Comparison of ENCODE assay signal across 34 cellular contexts in genomic region chr10:27612615-27613014, GRCh38.
"Had no signal": no experiment of that assay in that cellular context is flagged by ENCODE, and none has a peak within 500 bp of the region (broad histone marks: within the 10 kb centered on the region; RNA-seq: fewer than 3 reads in every experiment).

No MANE protein-coding gene starts in this region.

- H3K4me3 ChIP-seq: ascending aorta, cardiac muscle cell, PC-9, SJSA1 had no signal

- H3K27ac ChIP-seq: ascending aorta, cardiac muscle cell, KMS-11, PC-9, SJSA1 had no signal

- H3K4me2 ChIP-seq: KMS-11, PC-9, SK-N-SH had no signal

- H3K27me3 Mint-ChIP-seq: activated T-helper 17 cell treated with anti-CD3 and anti-CD28 coated beads, Interleukin-2, amount 50 U/mL, for 72 hours had no signal

- H3K9me3 Mint-ChIP-seq: activated CD4-positive, alpha-beta memory T cell treated with anti-CD3 and anti-CD28 coated beads, Interleukin-2, amount 10 ng/mL, durations not matched to agents 7 days and 5 days; activated naive CD4-positive, alpha-beta T cell treated with anti-CD3 and anti-CD28 coated beads, Interleukin-2, amount 50 U/mL, for 24 hours; activated naive CD8-positive, alpha-beta T cell treated with anti-CD3 and anti-CD28 coated beads, Interleukin-2, amount 10 ng/mL, durations not matched to agents 7 days and 5 days; activated T-cell treated with anti-CD3 and anti-CD28 coated beads, Interleukin-2, amount 50 U/mL, for 72 hours; activated T-helper 17 cell treated with anti-CD3 and anti-CD28 coated beads, Interleukin-2, amount 50 U/mL, for 72 hours; T-helper 1 cell treated with Interleukin-12 subunit alpha and Interleukin-12 subunit beta and Interleukin-4 antibody, amounts not matched to agents 30 μg/mL and 1 μg/mL, for 36 hours; T-helper 2 cell treated with Interferon-gamma antibody and Interleukin-4, amounts not matched to agents 5 μg/mL and 100 μg/mL, for 36 hours had no signal

- H3K36me3 ChIP-seq: ascending aorta, cardiac muscle cell, SJSA1 had no signal

- H3K36me3 Mint-ChIP-seq: activated CD8-positive, alpha-beta memory T cell treated with anti-CD3 and anti-CD28 coated beads, Interleukin-2, amount 10 ng/mL, durations not matched to agents 7 days and 5 days; activated naive CD4-positive, alpha-beta T cell treated with anti-CD3 and anti-CD28 coated beads, Interleukin-2, amount 50 U/mL, for 24 hours; activated naive CD8-positive, alpha-beta T cell treated with anti-CD3 and anti-CD28 coated beads, Interleukin-2, amount 10 ng/mL, durations not matched to agents 7 days and 5 days; WTC11 had no signal

- H3K4me1 Mint-ChIP-seq: activated CD4-positive, alpha-beta T cell treated with anti-CD3 and anti-CD28 coated beads for 36 hours; activated CD8-positive, alpha-beta memory T cell treated with anti-CD3 and anti-CD28 coated beads, Interleukin-2, amount 10 ng/mL, durations not matched to agents 7 days and 5 days; activated naive CD4-positive, alpha-beta T cell treated with anti-CD3 and anti-CD28 coated beads, Interleukin-2, amount 50 U/mL, for 24 hours had no signal

- ATAC-seq: activated CD4-positive, alpha-beta T cell treated with anti-CD3 and anti-CD28 coated beads for 36 hours; activated CD4-positive, CD25-positive, alpha-beta regulatory T cell treated with anti-CD3 and anti-CD28 coated beads, Interleukin-2, amount 50 U/mL, for 24 hours; activated CD8-positive, alpha-beta memory T cell treated with anti-CD3 and anti-CD28 coated beads, Interleukin-2, amount 10 ng/mL, durations not matched to agents 7 days and 5 days; activated T-cell treated with anti-CD3 and anti-CD28 coated beads, Interleukin-2, amount 50 U/mL, for 72 hours; activated T-helper 17 cell treated with anti-CD3 and anti-CD28 coated beads, Interleukin-2, amount 50 U/mL, for 72 hours; WTC11 had no signal

- H3K4me3 Mint-ChIP-seq: activated CD4-positive, alpha-beta memory T cell treated with anti-CD3 and anti-CD28 coated beads, Interleukin-2, amount 10 ng/mL, durations not matched to agents 7 days and 5 days; activated CD4-positive, alpha-beta T cell treated with anti-CD3 and anti-CD28 coated beads for 36 hours; activated CD8-positive, alpha-beta memory T cell treated with anti-CD3 and anti-CD28 coated beads, Interleukin-2, amount 10 ng/mL, durations not matched to agents 7 days and 5 days; activated naive CD4-positive, alpha-beta T cell treated with anti-CD3 and anti-CD28 coated beads, Interleukin-2, amount 50 U/mL, for 24 hours; activated naive CD8-positive, alpha-beta T cell treated with anti-CD3 and anti-CD28 coated beads, Interleukin-2, amount 10 ng/mL, durations not matched to agents 7 days and 5 days; activated T-cell treated with anti-CD3 and anti-CD28 coated beads, Interleukin-2, amount 50 U/mL, for 72 hours; activated T-helper 17 cell treated with anti-CD3 and anti-CD28 coated beads, Interleukin-2, amount 50 U/mL, for 72 hours; T-helper 1 cell treated with Interleukin-12 subunit alpha and Interleukin-12 subunit beta and Interleukin-4 antibody, amounts not matched to agents 30 μg/mL and 1 μg/mL, for 36 hours; T-helper 2 cell treated with Interferon-gamma antibody and Interleukin-4, amounts not matched to agents 5 μg/mL and 100 μg/mL, for 36 hours; WTC11 had no signal

- H3K27ac Mint-ChIP-seq: activated CD4-positive, alpha-beta memory T cell treated with anti-CD3 and anti-CD28 coated beads, Interleukin-2, amount 10 ng/mL, durations not matched to agents 7 days and 5 days; activated CD4-positive, alpha-beta T cell treated with anti-CD3 and anti-CD28 coated beads for 36 hours; activated CD8-positive, alpha-beta memory T cell treated with anti-CD3 and anti-CD28 coated beads, Interleukin-2, amount 10 ng/mL, durations not matched to agents 7 days and 5 days; activated naive CD4-positive, alpha-beta T cell treated with anti-CD3 and anti-CD28 coated beads, Interleukin-2, amount 50 U/mL, for 24 hours; activated naive CD8-positive, alpha-beta T cell treated with anti-CD3 and anti-CD28 coated beads, Interleukin-2, amount 10 ng/mL, durations not matched to agents 7 days and 5 days; activated T-cell treated with anti-CD3 and anti-CD28 coated beads, Interleukin-2, amount 50 U/mL, for 72 hours; activated T-helper 17 cell treated with anti-CD3 and anti-CD28 coated beads, Interleukin-2, amount 50 U/mL, for 72 hours; T-helper 1 cell treated with Interleukin-12 subunit alpha and Interleukin-12 subunit beta and Interleukin-4 antibody, amounts not matched to agents 30 μg/mL and 1 μg/mL, for 36 hours; T-helper 2 cell treated with Interferon-gamma antibody and Interleukin-4, amounts not matched to agents 5 μg/mL and 100 μg/mL, for 36 hours; WTC11 had no signal

- DNase-seq: activated CD4-positive, alpha-beta memory T cell treated with anti-CD3 and anti-CD28 coated beads, Interleukin-2, amount 10 ng/mL, durations not matched to agents 7 days and 5 days; activated CD4-positive, alpha-beta T cell treated with anti-CD3 and anti-CD28 coated beads for 36 hours; activated CD4-positive, alpha-beta T cell treated with anti-CD3 and anti-CD28 coated beads, Interleukin-2, amount 50 U/mL, for 1 hour; activated CD8-positive, alpha-beta memory T cell treated with anti-CD3 and anti-CD28 coated beads for 24 hours; activated CD8-positive, alpha-beta memory T cell treated with anti-CD3 and anti-CD28 coated beads, Interleukin-2, amount 10 ng/mL, durations not matched to agents 7 days and 5 days; activated CD8-positive, alpha-beta memory T cell treated with anti-CD3 and anti-CD28 coated beads, Interleukin-2, amount 50 U/mL, for 48 hours; activated effector memory CD4-positive, alpha-beta T cell treated with anti-CD3 and anti-CD28 coated beads, Interleukin-2, amount 50 U/mL, for 16 hours; activated naive CD4-positive, alpha-beta T cell treated with Interleukin-2 at 50 U/mL for 16 hours; activated naive CD8-positive, alpha-beta T cell treated with anti-CD3 and anti-CD28 coated beads, Interleukin-2, amount 10 ng/mL, durations not matched to agents 7 days and 5 days; activated T-cell treated with anti-CD3 and anti-CD28 coated beads, Interleukin-2, amount 50 U/mL, for 1 hour; activated T-cell treated with anti-CD3 and anti-CD28 coated beads, Interleukin-2, amount 50 U/mL, for 72 hours; amygdala; MM.1S; MV-4-11; NCI-H1092; NCI-H146; NCI-H187; NCI-H2029 treated with DMSO at 0.1 percent for 48 hours; NCI-H2107; NCI-H2171; NCI-H526 treated with DMSO at 0.1 percent for 48 hours; NCI-H774; PC-9; SK-N-SH had no signal

- H3K9me3 ChIP-seq: ascending aorta, SJSA1, SK-N-SH had no signal

- H3K4me1 ChIP-seq: ascending aorta, SJSA1 had no signal

- H2AFZ ChIP-seq: PC-9 had no signal

- H3K9ac ChIP-seq: KMS-11, SK-N-SH had no signal

- H3K27me3 ChIP-seq: ascending aorta, cardiac muscle cell, SJSA1 had no signal
